Comparison of ENCODE assay signal across 11 cellular contexts in genomic region chr1:199151634-199152429, GRCh38.
DNase-seq lines count a peak whose midpoint lies in the region; ATAC-seq and TF ChIP-seq lines count a peak whose summit lies in the region.
"Had no signal": no experiment of that assay in that cellular context is flagged by ENCODE, and none has a peak within 500 bp of the region (broad histone marks: within the 10 kb centered on the region; RNA-seq: fewer than 3 reads in every experiment).

No MANE protein-coding gene starts in this region.

- no peaks in the 10 kb centered on the region for H3K23me2 ChIP-seq in H9 (ENCODE audit: insufficient read length, low read depth, low read length, poor library complexity, severe bottlenecking)

- H3K79me2 ChIP-seq in H9 (ENCODE audit: insufficient read depth, low read length): no peaks in the 10 kb centered on the region
- no peaks in the 10 kb centered on the region for H3K79me2 ChIP-seq in neural progenitor cell (ENCODE audit: low read depth)
- no peaks in the 10 kb centered on the region for H3K79me2 ChIP-seq in smooth muscle cell (ENCODE audit: low read depth)

- TF ChIP-seq CTCF in H9 (conservative IDR thresholded peaks at IDR 0.05) (no peak), neural progenitor cell (IDR thresholded peaks at IDR 0.05) (no peak), smooth muscle cell (IDR thresholded peaks at IDR 0.05; ENCODE audit: borderline replicate concordance, insufficient read depth, poor library complexity, severe bottlenecking) (no peak)

- no peak overlapping the region for H4K91ac ChIP-seq in H9 (ENCODE audit: insufficient read length, low read depth, low read length)

- H2BK12ac ChIP-seq in H9 (ENCODE audit: insufficient read length, low read depth, low read length): no peak overlapping the region

- H3K56ac ChIP-seq in H9 (ENCODE audit: insufficient read length, low read depth, low read length): no peak overlapping the region

- H3K4me1 ChIP-seq in H9 (ENCODE audit: insufficient read depth, low read length): peaks cover 3% of the 10 kb centered on the region; the same call in 1 of the 2 replicates
- no peaks in the 10 kb centered on the region for H3K4me1 ChIP-seq in neural progenitor cell
- H3K4me1 ChIP-seq in smooth muscle cell (ENCODE audit: low read depth): no peaks in the 10 kb centered on the region

- H3K27me3 Mint-ChIP-seq in H9 (ENCODE audit: low read depth) (no peaks in the 10 kb centered on the region), neural progenitor cell (ENCODE audit: insufficient read depth, low read depth) (no peaks in the 10 kb centered on the region)

- H2AFZ ChIP-seq in H9 (ENCODE audit: low read length) (no peak overlapping the region), neural progenitor cell (replicated peaks) (no peak overlapping the region), smooth muscle cell (ENCODE audit: low read depth) (no peak overlapping the region)
- H2AFZ ChIP-seq: PC-9 had no signal

- no peak overlapping the region for H2AK5ac ChIP-seq in H9 (ENCODE audit: insufficient read length, low read length)

- H3K9me3 ChIP-seq in H9 (ENCODE audit: control insufficient read depth, low read depth, low read length): no peaks in the 10 kb centered on the region
- H3K9me3 ChIP-seq in neural progenitor cell (ENCODE audit: low read depth): no peaks in the 10 kb centered on the region
- no peaks in the 10 kb centered on the region for H3K9me3 ChIP-seq in smooth muscle cell (replicated peaks; ENCODE audit: low read depth)

- H3K4me3 Mint-ChIP-seq in H9: no peak overlapping the region
- H3K4me3 Mint-ChIP-seq in neural progenitor cell: no peak overlapping the region

- H3K9ac ChIP-seq in H9 (ENCODE audit: extremely low read depth, insufficient read length, low read length) (no peak overlapping the region), neural progenitor cell (no peak overlapping the region), smooth muscle cell (ENCODE audit: low read depth) (no peak overlapping the region)

- H3K4me3 ChIP-seq in neural progenitor cell: no peak overlapping the region
- H3K4me3 ChIP-seq in smooth muscle cell: no peak overlapping the region
- H3K4me3 ChIP-seq: PC-9 had no signal

- no peak overlapping the region for H4K8ac ChIP-seq in H9 (replicated peaks; ENCODE audit: insufficient read length, low read depth, low read length)

- H3K27ac Mint-ChIP-seq in H9: no peak overlapping the region; a peak in 1 of 7 replicates
- peak overlapping the region; percentile 94 for H3K27ac Mint-ChIP-seq in neural progenitor cell
- H3K27ac Mint-ChIP-seq: activated T-helper 2 cell treated with anti-CD3 and anti-CD28 coated beads, Interferon-gamma antibody, Interleukin-2, Interleukin-4, amounts not matched to agents 10 μg/mL and 5 μg/mL and 100 μg/mL, durations not matched to agents 14 hours and 24 hours and 36 hours had no signal

- no peaks in the 10 kb centered on the region for H3F3A ChIP-seq in neural progenitor cell (ENCODE audit: low read depth)
- H3F3A ChIP-seq in smooth muscle cell (ENCODE audit: low read depth): no peaks in the 10 kb centered on the region

- no peak overlapping the region for H2BK20ac ChIP-seq in H9 (ENCODE audit: low read depth, low read length, poor library complexity, severe bottlenecking)

- H3K36me3 ChIP-seq in neural progenitor cell (no peaks in the 10 kb centered on the region), smooth muscle cell (ENCODE audit: low read depth) (no peaks in the 10 kb centered on the region)

- WGBS in H9 (ENCODE audit: extremely low coverage, insufficient read length, low lambda C conversion rate): no CpG with 5 or more reads among the region's 6 CpGs
- 77% methylated on average over 6 of the region's 6 CpGs for WGBS in smooth muscle cell (ENCODE audit: low lambda C conversion rate)

- H4K5ac ChIP-seq in H9 (ENCODE audit: insufficient read length, low read depth, low read length): no peak overlapping the region

- H2BK120ac ChIP-seq in H9 (ENCODE audit: low read depth, low read length, poor library complexity, severe bottlenecking): no peak overlapping the region

- H2BK15ac ChIP-seq in H9 (ENCODE audit: low read depth, low read length): no peak overlapping the region

- no peaks in the 10 kb centered on the region for H4K20me1 ChIP-seq in H9 (ENCODE audit: control insufficient read depth, insufficient read depth, insufficient read length)
- no peaks in the 10 kb centered on the region for H4K20me1 ChIP-seq in neural progenitor cell (ENCODE audit: low read depth)
- no peaks in the 10 kb centered on the region for H4K20me1 ChIP-seq in smooth muscle cell (ENCODE audit: low read depth)

- H3K18ac ChIP-seq in H9 (ENCODE audit: insufficient read length, low read depth, low read length): no peak overlapping the region

- H3K36me3 Mint-ChIP-seq in H9 (ENCODE audit: insufficient read depth in 1 of 3, low read depth in 3 of 3): no peaks in the 10 kb centered on the region
- no peaks in the 10 kb centered on the region for H3K36me3 Mint-ChIP-seq in neural progenitor cell

- DNase-seq in H9: no peak
- DNase-seq in neural progenitor cell (ENCODE audit: low spot score): no peak
- DNase-seq in effector CD8-positive, alpha-beta T cell (lab: John Stamatoyannopoulos, UW): no peak
- DNase-seq in NCI-H524 treated with DMSO at 0.1 percent for 48 hours (lab: John Stamatoyannopoulos, UW): no peak
- no peak for DNase-seq in SW480 (ENCODE audit: low spot score)
- no peak for DNase-seq in smooth muscle cell (lab: John Stamatoyannopoulos, UW; ENCODE audit: unreplicated experiment)
- DNase-seq: DND-41, PC-9 had no signal

- H3K14ac ChIP-seq in H9 (ENCODE audit: insufficient read depth, low read length): no peak overlapping the region

- peak overlapping the region; percentile 80 for H3T11ph ChIP-seq in H9 (ENCODE audit: low read length)

- H3K9me3 Mint-ChIP-seq in H9 (no peaks in the 10 kb centered on the region), neural progenitor cell (no peaks in the 10 kb centered on the region)
- H3K9me3 Mint-ChIP-seq: activated T-helper 2 cell treated with anti-CD3 and anti-CD28 coated beads, Interferon-gamma antibody, Interleukin-2, Interleukin-4, amounts not matched to agents 10 μg/mL and 5 μg/mL and 100 μg/mL, durations not matched to agents 14 hours and 24 hours and 36 hours had no signal

- H3K4ac ChIP-seq in H9 (ENCODE audit: low read depth, low read length): no peak overlapping the region

- H3K27ac ChIP-seq in H9 (ENCODE audit: insufficient read length, low read depth, low read length) (no peak overlapping the region), neural progenitor cell (no peak overlapping the region), smooth muscle cell (ENCODE audit: low read depth) (no peak overlapping the region)
- H3K27ac ChIP-seq: PC-9 had no signal

- no peak overlapping the region for H2BK5ac ChIP-seq in H9 (ENCODE audit: insufficient read length, low read length)

- H3K23ac ChIP-seq in H9 (ENCODE audit: insufficient read length, low read depth, low read length): no peak overlapping the region

- no peak overlapping the region for H3K4me2 ChIP-seq in H9 (ENCODE audit: insufficient read depth, insufficient read length, low read length)
- no peak overlapping the region for H3K4me2 ChIP-seq in neural progenitor cell
- H3K4me2 ChIP-seq in smooth muscle cell: no peak overlapping the region
- H3K4me2 ChIP-seq: PC-9 had no signal

- peak; percentile 77 for ATAC-seq in GM18907 (IDR thresholded peaks at IDR 0.05; ENCODE audit: unreplicated experiment)
- ATAC-seq in HG03469 (IDR thresholded peaks at IDR 0.05; ENCODE audit: unreplicated experiment): peak; percentile 43

- H3K4me1 Mint-ChIP-seq in H9 (peaks cover 23 to 24% of the 10 kb centered on the region in 2 experiments), neural progenitor cell (peaks cover 33% of the 10 kb centered on the region)

- H3K79me1 ChIP-seq in H9 (ENCODE audit: insufficient read depth, low read depth, low read length, poor library complexity, severe bottlenecking): no peaks in the 10 kb centered on the region

- H3K27me3 ChIP-seq in H9 (ENCODE audit: insufficient read depth, low read length) (no peaks in the 10 kb centered on the region), neural progenitor cell (no peaks in the 10 kb centered on the region), smooth muscle cell (ENCODE audit: low read depth) (no peaks in the 10 kb centered on the region)
